Comparison of ENCODE assay signal across 1 cellular context in the genomic region with DNA sequence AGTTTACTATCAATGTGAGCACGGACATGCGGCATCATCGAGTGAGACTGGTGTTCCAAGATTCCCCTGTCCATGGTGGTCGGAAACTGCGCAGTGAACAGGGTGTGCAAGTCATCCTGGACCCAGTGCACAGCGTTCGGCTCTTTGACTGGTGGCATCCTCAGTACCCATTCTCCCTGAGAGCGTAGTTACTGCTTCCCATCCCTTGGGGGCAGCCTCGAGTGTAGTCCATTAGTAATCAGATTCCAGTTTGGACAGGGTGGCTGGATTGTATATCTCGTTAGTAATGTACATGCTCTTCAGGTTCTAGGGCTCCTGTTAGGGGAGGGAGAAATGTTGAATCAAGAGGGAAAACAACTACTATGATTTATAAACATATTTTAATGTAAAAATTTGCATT. TPM values are rescaled to one million over a fixed set of nuclear protein-coding genes. Genes with fewer than 3 reads are reported as not detected.
"Had no signal": no experiment of that assay in that cellular context is flagged by ENCODE, and none has a peak within 500 bp of the region (broad histone marks: within the 10 kb centered on the region; RNA-seq: fewer than 3 reads in every experiment).

No MANE protein-coding gene starts in this region.

RNA-seq across cellular contexts. Expression of a gene that starts 3.4 kb away (rescaled TPM):
- polyA plus RNA-seq: naive thymus-derived CD4-positive, alpha-beta T cell had no signal
